Comparison of ENCODE assay signal across 16 cellular contexts in genomic region chr6:5749666-5750215, GRCh38.
DNase-seq lines count a peak whose midpoint lies in the region; ATAC-seq and TF ChIP-seq lines count a peak whose summit lies in the region.
"Had no signal": no experiment of that assay in that cellular context is flagged by ENCODE, and none has a peak within 500 bp of the region (broad histone marks: within the 10 kb centered on the region; RNA-seq: fewer than 3 reads in every experiment).

No MANE protein-coding gene starts in this region.

- TF ChIP-seq CTCF in brain (conservative IDR thresholded peaks at IDR 0.05) (no peak), lower lobe of right lung (IDR thresholded peaks at IDR 0.05) (no peak), foreskin keratinocyte (conservative IDR thresholded peaks at IDR 0.05) (no peak)

- H3K4me1 ChIP-seq in lower lobe of right lung (no peaks in the 10 kb centered on the region), foreskin keratinocyte (no peaks in the 10 kb centered on the region)

- H3K9me3 ChIP-seq in lower lobe of right lung, result peaks cover 10% of the 10 kb centered on the region
- H3K9me3 ChIP-seq: HAP-1 had no signal

- H3K9me3 Mint-ChIP-seq in activated CD4-positive, alpha-beta T cell treated with anti-CD3 and anti-CD28 coated beads, Interleukin-2, amount 10 ng/mL, durations not matched to agents 7 days and 5 days, result peaks cover 18% of the 10 kb centered on the region
- peaks cover 10 to 22% (median 13%) of the 10 kb centered on the region in 5 experiments for H3K9me3 Mint-ChIP-seq in brain
- H3K9me3 Mint-ChIP-seq in stimulated activated naive B cell treated with anti-CD40 and anti-IgM and Interleukin-4, amounts not matched to agents 10 μg/mL and 1 μg/mL and 100 μg/mL, for 72 hours, result peaks cover 8 to 9% of the 10 kb centered on the region in 2 donors

- intact Hi-C loops in lower lobe of right lung (cut with DNase I), result no loop called here

- peak overlapping the region; percentile 60 for H3K27ac Mint-ChIP-seq in activated CD4-positive, alpha-beta T cell treated with anti-CD3 and anti-CD28 coated beads, Interleukin-2, amount 10 ng/mL, durations not matched to agents 7 days and 5 days
- H3K27ac Mint-ChIP-seq in brain, result peak overlapping the region in 3 of 5 experiments; percentile 35 to 69 (median 46)
- H3K27ac Mint-ChIP-seq in stimulated activated naive B cell treated with anti-CD40 and anti-IgM and Interleukin-4, amounts not matched to agents 10 μg/mL and 1 μg/mL and 100 μg/mL, for 72 hours, result peak overlapping the region; percentile 38
- H3K27ac Mint-ChIP-seq: B cell; CD8-positive, alpha-beta T cell had no signal

- ATAC-seq in lower lobe of right lung (no peak), foreskin keratinocyte (no peak), HG02884 (IDR thresholded peaks at IDR 0.05; ENCODE audit: unreplicated experiment) (no peak)
- no peak for ATAC-seq in stimulated activated naive B cell treated with anti-CD40 and anti-IgM and Interleukin-4, amounts not matched to agents 10 μg/mL and 1 μg/mL and 100 μg/mL, for 72 hours (replicated peaks)
- ATAC-seq: CD8-positive, alpha-beta T cell had no signal

- H3K4me3 Mint-ChIP-seq in activated CD4-positive, alpha-beta T cell treated with anti-CD3 and anti-CD28 coated beads, Interleukin-2, amount 10 ng/mL, durations not matched to agents 7 days and 5 days, result no peak overlapping the region
- H3K4me3 Mint-ChIP-seq in brain, result no peak overlapping the region
- H3K4me3 Mint-ChIP-seq in stimulated activated naive B cell treated with anti-CD40 and anti-IgM and Interleukin-4, amounts not matched to agents 10 μg/mL and 1 μg/mL and 100 μg/mL, for 72 hours, result no peak overlapping the region
- H3K4me3 Mint-ChIP-seq: B cell; CD14-positive monocyte; CD8-positive, alpha-beta T cell had no signal

- H3K27me3 ChIP-seq in lower lobe of right lung (ENCODE audit: low read depth) (no peaks in the 10 kb centered on the region), foreskin keratinocyte (no peaks in the 10 kb centered on the region)

- CTCF ChIA-PET in activated CD4-positive, alpha-beta T cell treated with anti-CD3 and anti-CD28 coated beads, Interleukin-2, amount 10 ng/mL, durations not matched to agents 7 days and 5 days (lab: Charles Lee), result no interaction called here

- no peak overlapping the region for H3K27ac ChIP-seq in lower lobe of right lung
- no peak overlapping the region for H3K27ac ChIP-seq in foreskin keratinocyte
- H3K27ac ChIP-seq: HL-60 had no signal

- POLR2A ChIA-PET in activated CD4-positive, alpha-beta T cell treated with anti-CD3 and anti-CD28 coated beads, Interleukin-2, amount 10 ng/mL, durations not matched to agents 7 days and 5 days (lab: Charles Lee), result no interaction called here

- H3K36me3 ChIP-seq in lower lobe of right lung, result no peaks in the 10 kb centered on the region
- H3K36me3 ChIP-seq: HAP-1 had no signal

- H3K36me3 Mint-ChIP-seq in activated CD4-positive, alpha-beta T cell treated with anti-CD3 and anti-CD28 coated beads, Interleukin-2, amount 10 ng/mL, durations not matched to agents 7 days and 5 days (ENCODE audit: low read depth), result peaks cover 10% of the 10 kb centered on the region
- H3K36me3 Mint-ChIP-seq in brain, result peaks cover 10% of the 10 kb centered on the region
- H3K36me3 Mint-ChIP-seq in stimulated activated naive B cell treated with anti-CD40 and anti-IgM and Interleukin-4, amounts not matched to agents 10 μg/mL and 1 μg/mL and 100 μg/mL, for 72 hours, result peaks cover 34 to 51% of the 10 kb centered on the region in 2 donors

- no peak for DNase-seq in activated CD4-positive, alpha-beta T cell treated with anti-CD3 and anti-CD28 coated beads, Interleukin-2, amount 10 ng/mL, durations not matched to agents 7 days and 5 days
- DNase-seq in activated CD4-positive, alpha-beta T cell treated with anti-CD3 and anti-CD28 coated beads, Interleukin-2, amount 50 U/mL, for 48 hours, result no peak
- DNase-seq in lower lobe of right lung, result peak; percentile 26
- DNase-seq in stimulated activated naive B cell treated with anti-CD40 and anti-IgM and Interleukin-4, amounts not matched to agents 10 μg/mL and 1 μg/mL and 100 μg/mL, for 72 hours, result no peak
- no peak for DNase-seq in A172 (ENCODE audit: low spot score)
- no peak for DNase-seq in foreskin keratinocyte
- DNase-seq: CD8-positive, alpha-beta T cell; COR-L47; DMS53; GF-D8 had no signal

- H3K4me1 Mint-ChIP-seq in activated CD4-positive, alpha-beta T cell treated with anti-CD3 and anti-CD28 coated beads, Interleukin-2, amount 10 ng/mL, durations not matched to agents 7 days and 5 days, result no peaks in the 10 kb centered on the region
- H3K4me1 Mint-ChIP-seq in brain, result peaks cover 71% of the 10 kb centered on the region
- peaks cover 0 to 2% of the 10 kb centered on the region in 2 donors for H3K4me1 Mint-ChIP-seq in stimulated activated naive B cell treated with anti-CD40 and anti-IgM and Interleukin-4, amounts not matched to agents 10 μg/mL and 1 μg/mL and 100 μg/mL, for 72 hours

- H3K27me3 Mint-ChIP-seq in activated CD4-positive, alpha-beta T cell treated with anti-CD3 and anti-CD28 coated beads, Interleukin-2, amount 10 ng/mL, durations not matched to agents 7 days and 5 days, result no peaks in the 10 kb centered on the region
- H3K27me3 Mint-ChIP-seq in brain, result peaks cover 7% of the 10 kb centered on the region
- no peaks in the 10 kb centered on the region for H3K27me3 Mint-ChIP-seq in stimulated activated naive B cell treated with anti-CD40 and anti-IgM and Interleukin-4, amounts not matched to agents 10 μg/mL and 1 μg/mL and 100 μg/mL, for 72 hours
- H3K27me3 Mint-ChIP-seq: B cell had no signal

- no peak overlapping the region for H3K4me3 ChIP-seq in lower lobe of right lung
- H3K4me3 ChIP-seq: HAP-1 had no signal
